ENCODE assay signal across 1 cellular context in genomic region chr5:172428224-172429166, GRCh38.
TF ChIP-seq lines count a peak whose summit lies in the region.

No MANE protein-coding gene starts in this region.

TF ChIP-seq in IMR-90, 13 proteins besides CTCF, POLR2A, EP300 and RAD21 (continued from another document):
- TF ChIP-seq USF2 (IDR thresholded peaks at IDR 0.05; ENCODE audit: low read depth, low read length) (no peak), NFE2L2 (IDR thresholded peaks at IDR 0.05; ENCODE audit: low read depth, low read length) (no peak), CEBPB (IDR thresholded peaks at IDR 0.05; ENCODE audit: low read depth, low read length) (no peak)
